ENCODE assay signal across 8 cellular contexts in the genomic region with DNA sequence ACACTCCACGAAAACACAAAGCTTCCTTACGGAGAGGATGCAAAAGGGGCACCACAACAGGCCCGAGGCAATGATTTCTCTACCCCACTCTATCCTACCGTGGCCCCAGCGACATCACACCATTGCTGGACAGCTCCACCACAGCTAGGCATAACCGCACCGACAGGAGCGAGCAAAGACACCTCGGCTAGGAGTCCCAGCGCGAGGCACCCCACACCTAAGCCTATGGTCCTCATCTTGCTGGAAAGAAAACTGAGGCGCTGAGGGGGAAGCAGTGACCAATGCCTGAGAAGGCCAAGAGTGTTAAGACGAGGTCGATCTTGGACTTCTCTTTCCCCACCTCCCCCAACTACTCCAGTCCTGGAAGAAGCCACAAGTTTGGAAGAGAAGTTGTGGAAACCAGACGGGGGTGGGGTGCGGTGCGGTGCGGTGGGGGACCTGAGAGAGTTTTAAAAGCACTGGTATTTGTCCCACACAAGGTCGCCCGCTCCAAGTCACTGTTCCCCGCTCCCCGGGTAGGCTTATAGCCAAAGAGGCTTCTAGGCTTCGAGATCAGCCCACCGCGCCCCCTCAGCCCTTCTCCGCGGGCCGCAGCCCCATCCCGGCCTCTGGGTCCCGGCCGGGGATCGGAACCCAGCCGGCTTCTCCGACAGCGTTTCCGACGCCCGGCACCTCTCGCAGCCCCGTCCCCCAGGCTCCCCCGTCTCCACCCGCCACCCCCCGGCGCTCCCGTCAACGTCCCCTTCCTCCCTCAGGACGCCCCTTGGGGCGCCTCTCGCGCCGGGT. TPM values are rescaled to one million over a fixed set of nuclear protein-coding genes. Genes with fewer than 3 reads are reported as not detected.
DNase-seq lines count a peak whose midpoint lies in the region; ATAC-seq and TF ChIP-seq lines count a peak whose summit lies in the region.

No MANE protein-coding gene starts in this region.

- no peak for ATAC-seq in GM21381 (IDR thresholded peaks at IDR 0.05; ENCODE audit: unreplicated experiment)

- no peaks in the 10 kb centered on the region for H3K27me3 ChIP-seq in adrenal gland

- no peaks in the 10 kb centered on the region for H3K27me3 Mint-ChIP-seq in T-helper 1 cell treated with Interleukin-12 subunit alpha and Interleukin-12 subunit beta and Interleukin-4 antibody, amounts not matched to agents 30 μg/mL and 1 μg/mL, for 36 hours (ENCODE audit: low read depth)
- peaks cover 0 to 8% (median 0%) of the 10 kb centered on the region in 3 donors for H3K27me3 Mint-ChIP-seq in immature natural killer cell (ENCODE audit: low read depth in 3 of 3)

- no peaks in the 10 kb centered on the region for H3K9me3 ChIP-seq in adrenal gland (replicated peaks in 1 of 3)

- intact Hi-C loops in adrenal gland (cut with DNase I) = no loop called here

- H3K4me3 ChIP-seq in adrenal gland = peak overlapping the region; percentile 83 to 92 (median 89)

- no peaks in the 10 kb centered on the region for H3K36me3 ChIP-seq in adrenal gland (replicated peaks in 1 of 2)

- peak overlapping the region; percentile 95 for H3K4me3 Mint-ChIP-seq in T-helper 1 cell treated with Interleukin-12 subunit alpha and Interleukin-12 subunit beta and Interleukin-4 antibody, amounts not matched to agents 30 μg/mL and 1 μg/mL, for 36 hours
- peak overlapping the region; percentile 96 to 100 (median 98) for H3K4me3 Mint-ChIP-seq in immature natural killer cell

- DNase-seq in T-helper 1 cell (no peak), KBM-7 (peak; percentile 42), adrenal gland (peak in 4 of 7 donors; percentile 19 to 35 (median 25)), immature natural killer cell (peak in 2 of 3 donors; percentile 0 to 2), dedifferentiated amniotic fluid mesenchymal stem cell (ENCODE audit: extremely low spot score) (no peak)
- DNase-seq in stimulated activated CD8-positive, alpha-beta memory T cell treated with anti-CD3 and anti-CD28 coated beads, Interleukin-4, amount 100 ng/mL, for 48 hours = peak; percentile 41

- H3K27ac ChIP-seq in adrenal gland = peak overlapping the region in 3 of 5 donors; percentile 77 to 92 (median 84)

- no peaks in the 10 kb centered on the region for H3K9me3 Mint-ChIP-seq in T-helper 1 cell treated with Interleukin-12 subunit alpha and Interleukin-12 subunit beta and Interleukin-4 antibody, amounts not matched to agents 30 μg/mL and 1 μg/mL, for 36 hours
- no peaks in the 10 kb centered on the region for H3K9me3 Mint-ChIP-seq in immature natural killer cell

- H3K4me1 ChIP-seq in adrenal gland (replicated peaks in 1 of 2) = peaks cover 20 to 42% of the 10 kb centered on the region in 2 donors

- peak overlapping the region; percentile 44 for H3K27ac Mint-ChIP-seq in T-helper 1 cell treated with Interleukin-12 subunit alpha and Interleukin-12 subunit beta and Interleukin-4 antibody, amounts not matched to agents 30 μg/mL and 1 μg/mL, for 36 hours
- peak overlapping the region in 4 of 6 donors; percentile 20 to 64 (median 50) for H3K27ac Mint-ChIP-seq in immature natural killer cell

- 8 to 22% (median 10%) methylated on average over 22 to 51 of the region's 51 CpGs for WGBS in adrenal gland, 4 donors

- TF ChIP-seq POLR2A in adrenal gland (IDR thresholded peaks at IDR 0.05) = no peak

- in situ Hi-C loops in KBM-7 (cut with MboI; ENCODE audit: low pct_unique_long_range_greater_than_20kb, low sequenced_read_pairs) = no loop called here

- no peak for TF ChIP-seq CTCF in adrenal gland (IDR thresholded peaks at IDR 0.05)

- H3K4me1 Mint-ChIP-seq in T-helper 1 cell treated with Interleukin-12 subunit alpha and Interleukin-12 subunit beta and Interleukin-4 antibody, amounts not matched to agents 30 μg/mL and 1 μg/mL, for 36 hours (ENCODE audit: low read depth) = peaks cover 33% of the 10 kb centered on the region
- peaks cover 36 to 49% of the 10 kb centered on the region in 2 donors for H3K4me1 Mint-ChIP-seq in immature natural killer cell

- H3K36me3 Mint-ChIP-seq in T-helper 1 cell treated with Interleukin-12 subunit alpha and Interleukin-12 subunit beta and Interleukin-4 antibody, amounts not matched to agents 30 μg/mL and 1 μg/mL, for 36 hours (ENCODE audit: low read depth) = peaks cover 8% of the 10 kb centered on the region
- H3K36me3 Mint-ChIP-seq in immature natural killer cell = no peaks in the 10 kb centered on the region

RNA-seq across cellular contexts. Expression of a gene that starts 0.8 kb away (rescaled TPM):
- total RNA-seq in adrenal gland = 10 to 100 TPM; 33.0 to 65.3 (median 43.1) TPM
- polyA plus RNA-seq in adrenal gland = 10 to 100 TPM; 27.5 to 47.2 (median 40.5) TPM
- 10 to 100 TPM; 62.2 to 84.5 (median 72.6) TPM for polyA plus RNA-seq in immature natural killer cell

RNA-seq across cellular contexts. Expression of a gene that starts 5.9 kb away (rescaled TPM):
- total RNA-seq in adrenal gland = 10 to 100 TPM; 20.8 to 48.6 (median 33.7) TPM
- polyA plus RNA-seq in adrenal gland = 10 to 100 TPM; 33.9 to 44.7 (median 41.3) TPM
- 10 to 100 TPM; 23.2 to 29.0 (median 28.9) TPM for polyA plus RNA-seq in immature natural killer cell

Comparison
In these comparisons a context has a peak if more than half of its experiments do, and no peak if none do; other contexts are left out.
1. DNase-seq: peak in KBM-7 (single experiment), adrenal gland (4 of 7), immature natural killer cell (2 of 3) and stimulated activated CD8-positive, alpha-beta memory T cell treated with anti-CD3 and anti-CD28 coated beads, Interleukin-4, amount 100 ng/mL, for 48 hours (single experiment); none in T-helper 1 cell (0 of 5) and dedifferentiated amniotic fluid mesenchymal stem cell (single experiment).